In the genomic region with DNA sequence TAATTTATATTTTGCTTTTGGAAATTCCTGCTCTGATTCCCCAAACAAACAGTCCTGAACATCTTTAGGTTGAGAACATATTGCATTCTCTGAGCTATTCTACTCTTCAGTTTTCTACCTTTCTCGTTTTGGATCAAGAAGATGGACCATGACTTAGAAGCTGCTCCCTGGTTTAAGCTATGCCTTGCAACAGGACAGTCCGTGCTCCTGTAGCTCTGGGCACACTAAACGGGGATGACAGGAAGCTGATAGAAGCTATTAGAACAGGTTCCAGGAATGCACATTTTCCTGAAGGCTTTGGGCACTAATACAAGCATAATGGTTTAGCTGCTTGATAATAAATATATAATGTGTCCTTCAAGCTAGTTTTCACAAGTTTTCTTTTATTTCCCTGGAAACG, we compare ENCODE assay signal across 14 cellular contexts.
DNase-seq lines count a peak whose midpoint lies in the region; ATAC-seq and TF ChIP-seq lines count a peak whose summit lies in the region.
"Had no signal": no experiment of that assay in that cellular context is flagged by ENCODE, and none has a peak within 500 bp of the region (broad histone marks: within the 10 kb centered on the region; RNA-seq: fewer than 3 reads in every experiment).

No MANE protein-coding gene starts in this region.

- H3K9me3 Mint-ChIP-seq in CD14-positive monocyte: peaks cover 3 to 13% (median 8%) of the 10 kb centered on the region in 7 donors

- H3K4me2 ChIP-seq in PC-3 (ENCODE audit: low read length): no peak overlapping the region
- H3K4me2 ChIP-seq: BLaER1 had no signal

- CTCF ChIA-PET in PC-3 (lab: Charles Lee): no interaction called here

- no peaks in the 10 kb centered on the region for H3K79me2 ChIP-seq in PC-3 (ENCODE audit: low read length)

- H3K27ac Mint-ChIP-seq in CD14-positive monocyte: no peak overlapping the region
- H3K27ac Mint-ChIP-seq: CD8-positive, alpha-beta T cell had no signal

- intact Hi-C loops in Right ventricle myocardium inferior (cut with DNase I): loop anchor here (10.0 kb wide), 1 partner anchor 250 kb away; no protein-coding TSS in a partner anchor
- intact Hi-C loops in left ventricle myocardium inferior (cut with micrococcal nuclease): no loop called here
- intact Hi-C loops in PC-3 (cut with micrococcal nuclease): no loop called here
- intact Hi-C loops in left ventricle myocardium superior (cut with micrococcal nuclease): no loop called here
- intact Hi-C loops in CD14-positive monocyte (cut with micrococcal nuclease): no loop called here

- no peaks in the 10 kb centered on the region for H4K20me1 ChIP-seq in PC-3 (ENCODE audit: low read length)
- H4K20me1 ChIP-seq: BLaER1 had no signal

- H3F3A ChIP-seq in PC-3 (ENCODE audit: low read length, unreplicated experiment): no peaks in the 10 kb centered on the region

- H3K9me3 ChIP-seq in left ventricle myocardium inferior (replicated peaks): no peaks in the 10 kb centered on the region
- H3K9me3 ChIP-seq in PC-3 (ENCODE audit: low read length): no peaks in the 10 kb centered on the region
- H3K9me3 ChIP-seq: BLaER1 had no signal

- no peak for DNase-seq in Right ventricle myocardium inferior (ENCODE audit: missing footprints)
- no peak for DNase-seq in left ventricle myocardium inferior
- DNase-seq in PC-3: no peak
- no peak for DNase-seq in left ventricle myocardium superior
- DNase-seq in retina: peak; percentile 14
- DNase-seq in CD14-positive monocyte (ENCODE audit: low spot score): no peak
- DNase-seq: Calu3; CD8-positive, alpha-beta T cell; DMS79 treated with DMSO at 0.1 percent for 48 hours; GF-D8; GM23248 had no signal

- H3K27me3 Mint-ChIP-seq in CD14-positive monocyte (ENCODE audit: low read depth in 3 of 3): peaks cover 0 to 1% (median 0%) of the 10 kb centered on the region in 3 donors

- no peak overlapping the region for H3K4me3 Mint-ChIP-seq in CD14-positive monocyte
- H3K4me3 Mint-ChIP-seq: CD8-positive, alpha-beta T cell had no signal

- H3K4me1 Mint-ChIP-seq in CD14-positive monocyte: no peaks in the 10 kb centered on the region

- H2AFZ ChIP-seq in PC-3 (ENCODE audit: low read length): no peak overlapping the region
- H2AFZ ChIP-seq: GM23248 had no signal

- H3K9ac ChIP-seq in PC-3 (ENCODE audit: low read length): no peak overlapping the region; the same call in 1 of the 2 replicates
- H3K9ac ChIP-seq: BLaER1, GM23248 had no signal

- no peaks in the 10 kb centered on the region for H3K36me3 Mint-ChIP-seq in CD14-positive monocyte
- H3K36me3 Mint-ChIP-seq: CD8-positive, alpha-beta T cell had no signal

- no peak overlapping the region for H3K4me3 ChIP-seq in left ventricle myocardium inferior
- no peak overlapping the region for H3K4me3 ChIP-seq in PC-3 (ENCODE audit: low read length)
- H3K4me3 ChIP-seq: BLaER1, GM23248 had no signal

- TF ChIP-seq CTCF in left ventricle myocardium inferior (IDR thresholded peaks at IDR 0.05; ENCODE audit: borderline replicate concordance) (no peak), PC-3 (conservative IDR thresholded peaks at IDR 0.05; ENCODE audit: low read depth, low read length) (no peak), CD14-positive monocyte (IDR thresholded peaks at IDR 0.05) (no peak)

- H3K27ac ChIP-seq in left ventricle myocardium inferior (replicated peaks) (no peak overlapping the region), PC-3 (ENCODE audit: low read length) (peak overlapping the region; percentile 60)
- H3K27ac ChIP-seq: 22Rv1, BLaER1, GM23248 had no signal

- ATAC-seq in Right ventricle myocardium inferior (peak; percentile 44), PC-3 (no peak), left ventricle myocardium superior (peak; percentile 88), GM21786 (IDR thresholded peaks at IDR 0.05; ENCODE audit: unreplicated experiment) (no peak)
- ATAC-seq: CD8-positive, alpha-beta T cell had no signal

- no peaks in the 10 kb centered on the region for H3K36me3 ChIP-seq in left ventricle myocardium inferior
- H3K36me3 ChIP-seq in PC-3 (ENCODE audit: low read depth, low read length): no peaks in the 10 kb centered on the region
- H3K36me3 ChIP-seq: BLaER1 had no signal

- POLR2A ChIA-PET in PC-3 (lab: Charles Lee; ENCODE audit: unreplicated experiment): no interaction called here

- H3K9me2 ChIP-seq in PC-3 (replicated peaks; ENCODE audit: low read length): no peaks in the 10 kb centered on the region

- H3K27me3 ChIP-seq in left ventricle myocardium inferior (ENCODE audit: low read depth) (peaks cover 12% of the 10 kb centered on the region), PC-3 (ENCODE audit: low read length) (no peaks in the 10 kb centered on the region)
- H3K27me3 ChIP-seq: BLaER1 had no signal

- BruUV-seq in PC-3 (replicated peaks; lab: Mats Ljungman, UMichigan): no TSS peak

- H3K4me1 ChIP-seq in left ventricle myocardium inferior: no peaks in the 10 kb centered on the region
- H3K4me1 ChIP-seq in PC-3 (ENCODE audit: insufficient read depth, low read length): peaks cover 5% of the 10 kb centered on the region; the same call in 1 of the 2 replicates
- H3K4me1 ChIP-seq: BLaER1 had no signal

Comparison
In these comparisons a context has a peak if more than half of its experiments do, and no peak if none do; other contexts are left out.
1. ATAC-seq: peak in Right ventricle myocardium inferior (single experiment) and left ventricle myocardium superior (single experiment); none in PC-3 (single experiment) and GM21786 (single experiment).